In genomic region chr9:36258170-36258988, GRCh38 we compare ENCODE assay signal across 1 cellular context.
TF ChIP-seq lines count a peak whose summit lies in the region.

Gene GNE, minus strand, starts transcription at chr9:36258448. Its CDS starts 9,093 bp downstream, at chr9:36249355.

TF ChIP-seq in WTC11, 78 proteins besides CTCF, POLR2A, EP300 and RAD21 (continued from another document):
- peak; percentile 50; the same call in 1 of the 2 replicates for TF ChIP-seq ARID4B (CRISPR knock-in tag; IDR thresholded peaks at IDR 0.05; ENCODE audit: borderline replicate concordance)
- TF ChIP-seq ZNF232 (CRISPR knock-in tag; IDR thresholded peaks at IDR 0.05), result 0 out of 2 replicates have a peak, but pooled peaks have one; percentile 21
- TF ChIP-seq FOXP1 (CRISPR knock-in tag; IDR thresholded peaks at IDR 0.05; ENCODE audit: borderline replicate concordance), result peak; percentile 13; the same call in 1 of the 2 replicates
- TF ChIP-seq MAX (CRISPR knock-in tag; IDR thresholded peaks at IDR 0.05), result peak; percentile 77
- no peak for TF ChIP-seq PREB (CRISPR knock-in tag; IDR thresholded peaks at IDR 0.05; ENCODE audit: borderline replicate concordance)
- no peak for TF ChIP-seq ATF2 (CRISPR knock-in tag; IDR thresholded peaks at IDR 0.05; ENCODE audit: borderline replicate concordance, low read depth)
- TF ChIP-seq CREB1 (CRISPR knock-in tag; IDR thresholded peaks at IDR 0.05), result 0 out of 2 replicates have a peak, but pooled peaks have one; percentile 12
- TF ChIP-seq MYBL2 (CRISPR knock-in tag; IDR thresholded peaks at IDR 0.05), result peak; percentile 66; the same call in 1 of the 2 replicates
- TF ChIP-seq FOXK1 (CRISPR knock-in tag; IDR thresholded peaks at IDR 0.05), result peak; percentile 47; the same call in 1 of the 2 replicates
- TF ChIP-seq RELA (CRISPR knock-in tag; IDR thresholded peaks at IDR 0.05; ENCODE audit: borderline replicate concordance), result peak; percentile 85; the same call in 1 of the 2 replicates
